ENCODE assay signal across 7 cellular contexts in genomic region chr3:17932372-17932771, GRCh38.
"Had no signal": no experiment of that assay in that cellular context is flagged by ENCODE, and none has a peak within 500 bp of the region (broad histone marks: within the 10 kb centered on the region; RNA-seq: fewer than 3 reads in every experiment).

No MANE protein-coding gene starts in this region.

- FAIRE-seq: HTR-8/SVneo had no signal

- H3K27ac ChIP-seq: HL-60, KMS-11 had no signal

- ATAC-seq: K562 had no signal

- H3K4me3 ChIP-seq: K562 had no signal

- DNase-seq: IMR-90, KBM-7, KG1 had no signal

- H3K4me2 ChIP-seq: KMS-11 had no signal

- H3K9ac ChIP-seq: KMS-11 had no signal
